In the genomic region with DNA sequence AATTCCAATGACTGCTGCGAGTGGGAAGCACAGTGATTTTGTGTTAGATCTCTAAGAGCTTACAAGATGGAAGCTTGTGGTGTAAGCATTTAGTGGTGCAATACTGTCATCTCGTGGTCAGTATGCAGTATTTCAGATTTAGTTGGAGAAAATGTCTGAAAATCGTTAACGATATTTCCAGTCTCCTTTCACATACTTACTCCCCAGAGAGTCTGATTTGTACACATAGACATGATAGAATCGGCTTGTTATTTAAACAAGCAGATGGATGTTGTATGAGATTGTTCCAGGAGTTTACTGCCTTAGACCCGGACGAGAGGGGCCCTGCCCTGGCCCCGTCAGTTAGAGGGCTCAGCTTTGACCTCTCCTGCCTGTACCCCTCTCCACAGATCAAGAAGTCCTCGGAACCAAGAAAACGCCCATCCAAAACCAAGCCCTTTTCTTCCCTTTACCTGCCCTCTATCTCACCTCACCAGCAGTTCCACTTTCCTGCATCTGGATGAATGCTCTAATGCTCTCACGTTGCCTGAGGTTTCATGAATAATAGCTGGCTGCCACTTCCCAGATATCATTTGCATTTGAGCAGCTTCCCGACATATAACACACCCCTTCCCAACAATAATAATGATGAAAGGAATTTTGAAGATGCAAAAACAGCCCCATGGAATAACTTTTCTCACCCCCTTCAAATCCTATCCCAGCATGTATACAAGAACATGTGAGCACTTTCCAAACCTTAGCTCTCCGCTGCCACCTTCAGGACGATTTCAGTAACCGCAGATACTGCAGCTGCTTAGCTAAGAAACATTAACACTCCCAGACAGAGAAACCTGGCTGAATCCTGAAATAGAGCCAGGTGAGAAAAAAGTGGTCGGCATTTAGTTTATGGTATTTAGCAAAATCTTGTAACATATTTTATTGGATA, we compare ENCODE assay signal across 8 cellular contexts.
DNase-seq lines count a peak whose midpoint lies in the region; ATAC-seq and TF ChIP-seq lines count a peak whose summit lies in the region.

No MANE protein-coding gene starts in this region.

- TF ChIP-seq POLR2A in prostate gland (IDR thresholded peaks at IDR 0.05), result no peak

- no peaks in the 10 kb centered on the region for H3K27me3 ChIP-seq in prostate gland (replicated peaks; ENCODE audit: insufficient read depth)

- peak overlapping the region; percentile 10 to 23 for H3K4me3 ChIP-seq in prostate gland

- no peaks in the 10 kb centered on the region for H3K4me1 ChIP-seq in prostate gland (replicated peaks)

- ATAC-seq in HG02763 (IDR thresholded peaks at IDR 0.05; ENCODE audit: unreplicated experiment) (peak; percentile 86), left cardiac atrium (peak; percentile 85 to 93)

- TF ChIP-seq CTCF in GM12872 (IDR thresholded peaks at IDR 0.05; ENCODE audit: insufficient read depth, low read depth, low read length), result peak; percentile 94
- peak; percentile 88 to 99 (median 94) for TF ChIP-seq CTCF in prostate gland (IDR thresholded peaks at IDR 0.05)

- intact Hi-C loops in left cardiac atrium (cut with DNase I) (loop anchor here (2.0 to 10.0 kb wide), 5 partner anchors 47 to 1897 kb away; no protein-coding TSS in a partner anchor), prostate gland (cut with DNase I) (loop anchor here (2.0 to 10.0 kb wide), 5 partner anchors 197 to 1899 kb away; partner anchors contain the start of gene ADAMTS5)

- H3K9me3 ChIP-seq in prostate gland, result no peaks in the 10 kb centered on the region

- H3K27ac ChIP-seq in prostate gland, result peak overlapping the region; percentile 19 to 55

- WGBS in prostate gland, result 2% methylated on average over 16 of the region's 16 CpGs

- peak; percentile 20 for DNase-seq in NCI-H128 (lab: John Stamatoyannopoulos, UW; ENCODE audit: unreplicated experiment)
- DNase-seq in SW 1271 (lab: John Stamatoyannopoulos, UW), result peak; percentile 4 to 71
- DNase-seq in amniotic stem cell (lab: John Stamatoyannopoulos, UW), result peak; percentile 40
- DNase-seq in left cardiac atrium, result peak; percentile 66
- DNase-seq in prostate gland (ENCODE audit: low spot score), result peak; percentile 66
- DNase-seq in ureter (ENCODE audit: low spot score), result peak; percentile 87

- H3K36me3 ChIP-seq in prostate gland, result no peaks in the 10 kb centered on the region

Comparison
In these comparisons a context has a peak if more than half of its experiments do, and no peak if none do; other contexts are left out.
1. Peak in every context shown above with its lines: DNase-seq, ATAC-seq, H3K4me3 ChIP-seq and H3K27ac ChIP-seq.
2. DNase-seq: peak in every context shown above with its lines; median percentile 87 in ureter; 66 in left cardiac atrium; 66 in prostate gland; 40 in amniotic stem cell; 38 in SW 1271; 20 in NCI-H128.